In genomic region chr9:33493814-33494213, GRCh38 we compare ENCODE assay signal across 9 cellular contexts. TPM values are rescaled to one million over a fixed set of nuclear protein-coding genes. Genes with fewer than 3 reads are reported as not detected.
"Had no signal": no experiment of that assay in that cellular context is flagged by ENCODE, and none has a peak within 500 bp of the region (broad histone marks: within the 10 kb centered on the region; RNA-seq: fewer than 3 reads in every experiment).

No MANE protein-coding gene starts in this region.

RNA-seq across cellular contexts. Expression of gene ANKRD18B, which starts 30.2 kb away (rescaled TPM):
- total RNA-seq: osteoblast, posterior vena cava, skeletal muscle tissue, stomach, subcutaneous adipose tissue, thoracic aorta, tibial nerve had no signal

RNA-seq across cellular contexts. Expression of gene AQP3, which starts 46.4 kb away (rescaled TPM):
- total RNA-seq: occipital lobe had no signal
- polyA plus RNA-seq: neural cell had no signal
